ENCODE assay signal across 28 cellular contexts in the genomic region with DNA sequence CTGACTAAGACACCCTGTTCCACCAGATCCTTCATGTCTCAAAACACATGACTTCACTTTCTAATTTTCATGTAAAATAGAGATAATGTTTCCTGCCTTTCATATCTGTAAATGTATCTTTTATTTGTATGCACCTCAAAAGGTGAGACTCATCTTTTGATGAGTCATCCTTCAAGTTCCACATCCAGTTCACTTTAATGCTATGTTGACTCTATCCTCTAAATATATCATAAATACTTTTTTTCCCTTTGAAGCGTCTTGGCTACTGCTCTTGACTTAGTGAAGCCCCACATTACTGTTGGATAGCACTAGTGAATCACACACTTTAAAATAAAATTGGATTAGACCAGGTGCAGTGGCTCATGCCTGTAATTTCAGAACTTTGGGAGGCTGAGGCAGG.
"Had no signal": no experiment of that assay in that cellular context is flagged by ENCODE, and none has a peak within 500 bp of the region (broad histone marks: within the 10 kb centered on the region; RNA-seq: fewer than 3 reads in every experiment).

No MANE protein-coding gene starts in this region.

- H3K36me3 ChIP-seq: left ventricle myocardium inferior, neural progenitor cell, neutrophil, ovary, right atrium auricular region, stomach, thyroid gland, transverse colon, upper lobe of left lung, vagina had no signal

- H3K27me3 Mint-ChIP-seq: naive B cell; progenitor cell of endocrine pancreas; stimulated activated naive B cell treated with anti-CD40 and anti-IgM and Interleukin-4, amounts not matched to agents 10 μg/mL and 1 μg/mL and 100 μg/mL, for 72 hours had no signal

- H2AFZ ChIP-seq: neural progenitor cell had no signal

- H3K36me3 Mint-ChIP-seq: mesothelial cell of epicardium; naive B cell; natural killer cell; neural progenitor cell; stimulated activated naive B cell treated with anti-CD40 and anti-IgM and Interleukin-4, amounts not matched to agents 10 μg/mL and 1 μg/mL and 100 μg/mL, for 72 hours had no signal

- H3K27ac Mint-ChIP-seq: mesothelial cell of epicardium; naive B cell; natural killer cell; nephron progenitor cell; neural progenitor cell; progenitor cell of endocrine pancreas; stimulated activated naive B cell treated with anti-CD40 and anti-IgM and Interleukin-4, amounts not matched to agents 10 μg/mL and 1 μg/mL and 100 μg/mL, for 72 hours had no signal

- H3K9me3 ChIP-seq: left ventricle myocardium inferior, neutrophil, ovary, right atrium auricular region, stomach, testis, thyroid gland, transverse colon, upper lobe of left lung, vagina had no signal

- H3K27me3 ChIP-seq: neural progenitor cell, neutrophil, ovary, right atrium auricular region, stomach, testis, thyroid gland, transverse colon, upper lobe of left lung, vagina had no signal

- DNase-seq: islet precursor cell; left ventricle myocardium inferior; mesendoderm; naive B cell; natural killer cell; nephron progenitor cell; occipital lobe; ovary; stimulated activated CD4-positive, alpha-beta T cell treated with anti-CD3 and anti-CD28 coated beads, Interleukin-12 subunit alpha, Interleukin-12 subunit beta, amount 100 ng/mL, for 4 hours; stimulated activated CD4-positive, alpha-beta T cell treated with anti-CD3 and anti-CD28 coated beads, Interleukin-15, amount 100 ng/mL, for 24 hours; stimulated activated CD4-positive, alpha-beta T cell treated with anti-CD3 and anti-CD28 coated beads, Interleukin-2, amount 100 ng/mL, for 24 hours; stimulated activated CD4-positive, alpha-beta T cell treated with anti-CD3 and anti-CD28 coated beads, Interleukin-4, amount 100 ng/mL, for 1 hour; stimulated activated naive B cell treated with anti-CD40 and anti-IgM and Interleukin-4, amounts not matched to agents 10 μg/mL and 1 μg/mL and 100 μg/mL, for 72 hours; stimulated activated naive CD8-positive, alpha-beta T cell treated with anti-CD3 and anti-CD28 coated beads, Interleukin-15, Interleukin-2, amounts not matched to agents 100 U/mL and 50 U/mL, for 24 hours; stomach; testis; thyroid gland; transverse colon; upper lobe of left lung had no signal

- H3K4me1 Mint-ChIP-seq: mesothelial cell of epicardium; naive B cell; natural killer cell; stimulated activated naive B cell treated with anti-CD40 and anti-IgM and Interleukin-4, amounts not matched to agents 10 μg/mL and 1 μg/mL and 100 μg/mL, for 72 hours had no signal

- H3K4me3 ChIP-seq: left ventricle myocardium inferior, lung, neural progenitor cell, ovary, right atrium auricular region, skin epidermis, stomach, testis, thyroid gland, transverse colon, upper lobe of left lung, vagina had no signal

- H3K4me2 ChIP-seq: neural progenitor cell had no signal

- ATAC-seq: natural killer cell; sciatic nerve; stimulated activated naive B cell treated with anti-CD40 and anti-IgM and Interleukin-4, amounts not matched to agents 10 μg/mL and 1 μg/mL and 100 μg/mL, for 72 hours; stimulated activated naive CD8-positive, alpha-beta T cell treated with anti-CD3 and anti-CD28 coated beads, Interleukin-15, Interleukin-2, amounts not matched to agents 100 U/mL and 50 U/mL, for 24 hours had no signal

- H3K27ac ChIP-seq: left ventricle myocardium inferior, neural progenitor cell, neutrophil, ovary, right atrium auricular region, skin epidermis, stomach, testis, thyroid gland, transverse colon, upper lobe of left lung, vagina had no signal

- H3K4me1 ChIP-seq: left ventricle myocardium inferior, right atrium auricular region, stomach, testis, thyroid gland, upper lobe of left lung, vagina had no signal

- H3K4me3 Mint-ChIP-seq: mesothelial cell of epicardium; naive B cell; natural killer cell; nephron progenitor cell; neural progenitor cell; stimulated activated naive B cell treated with anti-CD40 and anti-IgM and Interleukin-4, amounts not matched to agents 10 μg/mL and 1 μg/mL and 100 μg/mL, for 72 hours had no signal
